In genomic region chr3:29279276-29279675, GRCh38 we compare ENCODE assay signal across 18 cellular contexts. TPM values are rescaled to one million over a fixed set of nuclear protein-coding genes. Genes with fewer than 3 reads are reported as not detected.
A peak's percentile ranks its signal among the peaks of the same experiment; 100 is the strongest.
DNase-seq lines count a peak whose midpoint lies in the region; TF ChIP-seq lines count a peak whose summit lies in the region.
"Had no signal": no experiment of that assay in that cellular context is flagged by ENCODE, and none has a peak within 500 bp of the region (broad histone marks: within the 10 kb centered on the region; RNA-seq: fewer than 3 reads in every experiment).

No MANE protein-coding gene starts in this region.

- no peaks in the 10 kb centered on the region for H3K9me3 Mint-ChIP-seq in HFFc6
- no peaks in the 10 kb centered on the region for H3K9me3 Mint-ChIP-seq in chondrocyte (ENCODE audit: low read depth)
- H3K9me3 Mint-ChIP-seq in mesothelial cell of epicardium: no peaks in the 10 kb centered on the region
- H3K9me3 Mint-ChIP-seq: activated T-cell treated with anti-CD3 and anti-CD28 coated beads, Interleukin-2, amount 50 U/mL, for 72 hours; CD4-positive, CD25-positive, alpha-beta regulatory T cell had no signal

- H3K27ac ChIP-seq in tibial artery: peak overlapping the region; percentile 82 to 89
- H3K27ac ChIP-seq: colonic mucosa, left lung had no signal

- peaks cover 0 to 19% (median 7%) of the 10 kb centered on the region in 4 donors for H3K4me1 ChIP-seq in tibial artery
- H3K4me1 ChIP-seq: colonic mucosa, left lung had no signal

- peak overlapping the region; percentile 56 to 64 for H3K4me3 ChIP-seq in tibial artery
- H3K4me3 ChIP-seq: colonic mucosa had no signal

- no peaks in the 10 kb centered on the region for H3K27me3 ChIP-seq in tibial artery
- H3K27me3 ChIP-seq: adrenal gland, colonic mucosa, left lung had no signal

- H3K36me3 Mint-ChIP-seq in HFFc6 (ENCODE audit: low read depth): peaks cover 14% of the 10 kb centered on the region; the same call in 1 of the 2 replicates
- no peaks in the 10 kb centered on the region for H3K36me3 Mint-ChIP-seq in chondrocyte (ENCODE audit: low read depth)
- H3K36me3 Mint-ChIP-seq in mesothelial cell of epicardium: no peaks in the 10 kb centered on the region
- H3K36me3 Mint-ChIP-seq: CD4-positive, CD25-positive, alpha-beta regulatory T cell; natural killer cell; stimulated activated effector memory CD8-positive, alpha-beta T cell treated with anti-CD3 and anti-CD28 coated beads, Interleukin-12 subunit alpha, Interleukin-12 subunit beta, amount 100 ng/mL, for 72 hours had no signal

- H3K4me1 Mint-ChIP-seq in HFFc6 (ENCODE audit: low read depth): peaks cover 38% of the 10 kb centered on the region
- H3K4me1 Mint-ChIP-seq in chondrocyte (ENCODE audit: low read depth): peaks cover 29% of the 10 kb centered on the region
- peaks cover 48% of the 10 kb centered on the region for H3K4me1 Mint-ChIP-seq in mesothelial cell of epicardium

- peak overlapping the region; percentile 10; the same call in 1 of the 2 replicates for H3K27ac Mint-ChIP-seq in HFFc6
- peak overlapping the region; percentile 6 for H3K27ac Mint-ChIP-seq in chondrocyte (ENCODE audit: unreplicated experiment)
- no peak overlapping the region for H3K27ac Mint-ChIP-seq in mesothelial cell of epicardium
- H3K27ac Mint-ChIP-seq: activated T-cell treated with anti-CD3 and anti-CD28 coated beads, Interleukin-2, amount 50 U/mL, for 72 hours; natural killer cell; stimulated activated effector memory CD8-positive, alpha-beta T cell treated with anti-CD3 and anti-CD28 coated beads, Interleukin-12 subunit alpha, Interleukin-12 subunit beta, amount 100 ng/mL, for 72 hours had no signal

- H3K27me3 Mint-ChIP-seq in HFFc6 (ENCODE audit: insufficient read depth): peaks cover 4% of the 10 kb centered on the region
- no peaks in the 10 kb centered on the region for H3K27me3 Mint-ChIP-seq in chondrocyte (ENCODE audit: low read depth)
- H3K27me3 Mint-ChIP-seq in mesothelial cell of epicardium (ENCODE audit: low read depth): no peaks in the 10 kb centered on the region
- H3K27me3 Mint-ChIP-seq: CD4-positive, CD25-positive, alpha-beta regulatory T cell had no signal

- H3K9me3 ChIP-seq in tibial artery: no peaks in the 10 kb centered on the region
- H3K9me3 ChIP-seq: adrenal gland, colonic mucosa, left lung had no signal

- H3K4me3 Mint-ChIP-seq in HFFc6 (peak overlapping the region; percentile 13; the same call in 1 of the 2 replicates), chondrocyte (ENCODE audit: unreplicated experiment) (peak overlapping the region; percentile 40), mesothelial cell of epicardium (peak overlapping the region; percentile 11)
- H3K4me3 Mint-ChIP-seq: natural killer cell; stimulated activated effector memory CD8-positive, alpha-beta T cell treated with anti-CD3 and anti-CD28 coated beads, Interleukin-12 subunit alpha, Interleukin-12 subunit beta, amount 100 ng/mL, for 72 hours had no signal

- H3K36me3 ChIP-seq in tibial artery: no peaks in the 10 kb centered on the region
- H3K36me3 ChIP-seq: adrenal gland, colonic mucosa, left lung had no signal

- intact Hi-C loops in tibial artery (cut with DNase I; ENCODE audit: low total_unique reads): no loop called here

- TF ChIP-seq CTCF in HFFc6 (IDR thresholded peaks at IDR 0.05) (no peak), chondrocyte (IDR thresholded peaks at IDR 0.05) (no peak), mesothelial cell of epicardium (IDR thresholded peaks at IDR 0.05; ENCODE audit: unreplicated experiment) (no peak), tibial artery (IDR thresholded peaks at IDR 0.05) (no peak), GM20000 (IDR thresholded peaks at IDR 0.05; ENCODE audit: extremely low read depth, missing control alignments) (no peak)

- DNase-seq in HFFc6 (no peak), chondrocyte (ENCODE audit: low spot score) (no peak), mesothelial cell of epicardium (ENCODE audit: low spot score in 2 of 2, unreplicated experiment in 2 of 2) (no peak), tibial artery (no peak), LoVo (ENCODE audit: low spot score) (no peak), GM20000 (ENCODE audit: low spot score) (no peak), GM19240 (ENCODE audit: insufficient read length, low spot score) (no peak)
- DNase-seq: activated T-cell treated with anti-CD3 and anti-CD28 coated beads, Interleukin-2, amount 50 U/mL, for 72 hours; CD4-positive, CD25-positive, alpha-beta regulatory T cell; colonic mucosa; DMS79; HCEC 1CT; natural killer cell; T1000 had no signal

RNA-seq across cellular contexts. Expression of gene RBMS3, which starts 1.6 kb away (rescaled TPM):
- 10 to 100 TPM; 22.8 to 46.9 (median 39.4) TPM for total RNA-seq in HFFc6 (2021; fragmentation: NEBNext Ultra II Directional; extraction: Animal tissue kit (Norgen Biotek cat#: 25700))
- total RNA-seq in chondrocyte: 46.7 to 82.6 TPM (median 47.6 TPM) in 3 replicates
- 42.5 to 46.3 TPM (median 45.4 TPM) in 3 replicates for total RNA-seq in mesothelial cell of epicardium
- total RNA-seq: HepG2 had no signal
